ENCODE assay signal across 13 cellular contexts in genomic region chr1:192552619-192553225, GRCh38. TPM values are rescaled to one million over a fixed set of nuclear protein-coding genes. Genes with fewer than 3 reads are reported as not detected.
DNase-seq lines count a peak whose midpoint lies in the region; ATAC-seq, FAIRE-seq and TF ChIP-seq lines count a peak whose summit lies in the region.
"Had no signal": no experiment of that assay in that cellular context is flagged by ENCODE, and none has a peak within 500 bp of the region (broad histone marks: within the 10 kb centered on the region; RNA-seq: fewer than 3 reads in every experiment).

No MANE protein-coding gene starts in this region.

- peak overlapping the region; percentile 63 to 92; a peak in 3 of 4 replicates for H3K27ac ChIP-seq in SK-N-SH (ENCODE audit: low read depth in 2 of 2, low read length in 1 of 2)
- H3K27ac ChIP-seq: 22Rv1 had no signal

- no peaks in the 10 kb centered on the region for H3K27me3 ChIP-seq in SK-N-SH (ENCODE audit: insufficient read depth)

- peaks cover 6 to 31% of the 10 kb centered on the region in 2 experiments; a peak in 3 of 4 replicates for H3K4me1 ChIP-seq in SK-N-SH (ENCODE audit: control insufficient read depth in 1 of 2, insufficient read depth in 2 of 2, low read depth in 1 of 2, low read length in 1 of 2)

- peaks cover 5% of the 10 kb centered on the region for H3K27me3 Mint-ChIP-seq in memory B cell
- H3K27me3 Mint-ChIP-seq in stimulated activated naive CD8-positive, alpha-beta T cell treated with anti-CD3 and anti-CD28 coated beads, Interleukin-15, amount 100 ng/mL, for 72 hours, result no peaks in the 10 kb centered on the region
- H3K27me3 Mint-ChIP-seq: activated T-cell treated with anti-CD3 and anti-CD28 coated beads, Interleukin-2, amount 50 U/mL, for 24 hours had no signal

- no peak overlapping the region for H3K4me3 ChIP-seq in SK-N-SH (ENCODE audit: low read depth in 2 of 2, low read length in 1 of 2)

- no peak for FAIRE-seq in HTR-8/SVneo (lab: Jason Lieb, UNC)
- FAIRE-seq: RCC 7860 had no signal

- no peak overlapping the region for H3K4me3 Mint-ChIP-seq in memory B cell
- H3K4me3 Mint-ChIP-seq in stimulated activated naive CD8-positive, alpha-beta T cell treated with anti-CD3 and anti-CD28 coated beads, Interleukin-15, amount 100 ng/mL, for 72 hours, result no peak overlapping the region
- H3K4me3 Mint-ChIP-seq: activated T-cell treated with anti-CD3 and anti-CD28 coated beads, Interleukin-2, amount 50 U/mL, for 24 hours; mesothelial cell of epicardium had no signal

- H3K9ac ChIP-seq in SK-N-SH, result no peak overlapping the region

- no peaks in the 10 kb centered on the region for H3K4me1 Mint-ChIP-seq in memory B cell
- peaks cover 38% of the 10 kb centered on the region for H3K4me1 Mint-ChIP-seq in stimulated activated naive CD8-positive, alpha-beta T cell treated with anti-CD3 and anti-CD28 coated beads, Interleukin-15, amount 100 ng/mL, for 72 hours

- no peak overlapping the region for H2AFZ ChIP-seq in SK-N-SH (ENCODE audit: low read depth)

- peaks cover 48% of the 10 kb centered on the region for H3F3A ChIP-seq in SK-N-SH (replicated peaks; ENCODE audit: insufficient read depth)

- no peaks in the 10 kb centered on the region for H3K36me3 Mint-ChIP-seq in memory B cell
- H3K36me3 Mint-ChIP-seq: mesothelial cell of epicardium had no signal

- DNase-seq in SK-N-SH (no peak), memory B cell (ENCODE audit: low spot score in 2 of 2) (no peak), HTR-8/SVneo (ENCODE audit: insufficient read length, low spot score) (no peak), NK-92 (lab: John Stamatoyannopoulos, UW; ENCODE audit: unreplicated experiment) (no peak)
- no peak for DNase-seq in stimulated activated naive CD8-positive, alpha-beta T cell treated with anti-CD3 and anti-CD28 coated beads, Interleukin-15, amount 100 ng/mL, for 72 hours
- DNase-seq: activated T-cell treated with anti-CD3 and anti-CD28 coated beads, Interleukin-2, amount 50 U/mL, for 24 hours; T1000 had no signal

- no peaks in the 10 kb centered on the region for H3K9me3 Mint-ChIP-seq in memory B cell
- H3K9me3 Mint-ChIP-seq in stimulated activated naive CD8-positive, alpha-beta T cell treated with anti-CD3 and anti-CD28 coated beads, Interleukin-15, amount 100 ng/mL, for 72 hours, result no peaks in the 10 kb centered on the region
- H3K9me3 Mint-ChIP-seq: activated T-cell treated with anti-CD3 and anti-CD28 coated beads, Interleukin-2, amount 50 U/mL, for 24 hours had no signal

- WGBS in SK-N-SH (ENCODE audit: low lambda C conversion rate), result 72% methylated on average over 6 of the region's 6 CpGs

- peaks cover 7% of the 10 kb centered on the region for H3K79me2 ChIP-seq in SK-N-SH (ENCODE audit: insufficient read depth)

- TF ChIP-seq CTCF in SK-N-SH (IDR thresholded peaks at IDR 0.05), result no peak

- ATAC-seq in SK-N-SH treated with all-trans-retinoic acid at 6 μM for 48 hours (no peak), GM21390 (IDR thresholded peaks at IDR 0.05; ENCODE audit: unreplicated experiment) (peak; percentile 23), HG03565 (IDR thresholded peaks at IDR 0.05; ENCODE audit: unreplicated experiment) (peak; percentile 22), memory B cell (ENCODE audit: low read depth) (peak; percentile 34)
- ATAC-seq in stimulated activated naive CD8-positive, alpha-beta T cell treated with anti-CD3 and anti-CD28 coated beads, Interleukin-15, amount 100 ng/mL, for 72 hours, result no peak

- no peaks in the 10 kb centered on the region for H3K9me2 ChIP-seq in SK-N-SH

- TF ChIP-seq EP300 in SK-N-SH (IDR thresholded peaks at IDR 0.05; ENCODE audit: borderline replicate concordance in 1 of 2, low read depth in 1 of 2, low read length in 1 of 2), result no peak

- H3K4me2 ChIP-seq in SK-N-SH, result no peak overlapping the region

- no peaks in the 10 kb centered on the region for H3K9me3 ChIP-seq in SK-N-SH

- CTCF ChIA-PET in SK-N-SH (lab: Yijun Ruan, JAX), result interaction anchor here (0.6 kb wide), 1 partner anchor 42 kb away, joined by 3 read pairs; no protein-coding TSS in a partner anchor

- H3K36me3 ChIP-seq in SK-N-SH (replicated peaks in 1 of 2; ENCODE audit: control insufficient read depth in 1 of 2, insufficient read depth in 2 of 2, low read length in 1 of 2), result peaks cover 0 to 3% of the 10 kb centered on the region in 2 experiments

- no peak for TF ChIP-seq RAD21 in SK-N-SH (IDR thresholded peaks at IDR 0.05; ENCODE audit: low read length)

- no peak overlapping the region for H3K27ac Mint-ChIP-seq in memory B cell
- H3K27ac Mint-ChIP-seq in stimulated activated naive CD8-positive, alpha-beta T cell treated with anti-CD3 and anti-CD28 coated beads, Interleukin-15, amount 100 ng/mL, for 72 hours, result no peak overlapping the region
- H3K27ac Mint-ChIP-seq: activated T-cell treated with anti-CD3 and anti-CD28 coated beads, Interleukin-2, amount 50 U/mL, for 24 hours; mesothelial cell of epicardium had no signal

- POLR2A ChIA-PET in SK-N-SH (lab: Yijun Ruan, JAX), result no interaction called here

- no peaks in the 10 kb centered on the region for H4K20me1 ChIP-seq in SK-N-SH (ENCODE audit: insufficient read depth)

TF ChIP-seq in SK-N-SH, 30 proteins besides CTCF, POLR2A, EP300 and RAD21:
- peak; percentile 10; the same call in 1 of the 2 replicates for TF ChIP-seq PBX3 (IDR thresholded peaks at IDR 0.05)
- no peak for TF ChIP-seq SIN3A (IDR thresholded peaks at IDR 0.05; ENCODE audit: borderline replicate concordance, low read depth, low read length)

TF ChIP-seq in SK-N-SH treated with all-trans-retinoic acid at 6 μM for 48 hours, 23 proteins besides CTCF, POLR2A, EP300 and RAD21:
- no peak for TF ChIP-seq RARB (CRISPR knock-in tag; IDR thresholded peaks at IDR 0.05)
- TF ChIP-seq TSHZ2 (CRISPR knock-in tag; IDR thresholded peaks at IDR 0.05), result no peak
- no peak for TF ChIP-seq GLIS3 (CRISPR knock-in tag; IDR thresholded peaks at IDR 0.05)
- TF ChIP-seq POU6F1 (CRISPR knock-in tag; IDR thresholded peaks at IDR 0.05; ENCODE audit: borderline replicate concordance, low read depth), result no peak
- no peak for TF ChIP-seq TOX (CRISPR knock-in tag; IDR thresholded peaks at IDR 0.05; ENCODE audit: borderline replicate concordance)
- TF ChIP-seq ZFP3 (CRISPR knock-in tag; IDR thresholded peaks at IDR 0.05), result no peak
- no peak for TF ChIP-seq ARNTL (CRISPR knock-in tag; IDR thresholded peaks at IDR 0.05; ENCODE audit: borderline replicate concordance, low read depth)
- no peak for TF ChIP-seq ZC3H10 (CRISPR knock-in tag; IDR thresholded peaks at IDR 0.05)
- no peak for TF ChIP-seq ZNF8 (CRISPR knock-in tag; IDR thresholded peaks at IDR 0.05)
- no peak for TF ChIP-seq ZNF70 (CRISPR knock-in tag; IDR thresholded peaks at IDR 0.05)
- no peak for TF ChIP-seq ISL1 (CRISPR knock-in tag; IDR thresholded peaks at IDR 0.05)
- no peak for TF ChIP-seq ZFP30 (CRISPR knock-in tag; IDR thresholded peaks at IDR 0.05)

RNA-seq across cellular contexts. Expression of gene RGS1, which starts 22.9 kb away (rescaled TPM):
- 0.05 and 0.12 TPM in 2 replicates for polyA plus RNA-seq in SK-N-SH (2012; rRNA removed)
- 0.07 and 0.18 TPM in 2 replicates for polyA plus RNA-seq in SK-N-SH (2012; cell fraction: cytosol; rRNA removed)
- polyA plus RNA-seq in SK-N-SH (2012; cell fraction: nucleus; rRNA removed), result 0.11 and 0.24 TPM in 2 replicates

Comparison
In these comparisons a context has a peak if more than half of its experiments do, and no peak if none do; other contexts are left out.
1. ATAC-seq: peak in GM21390 (single experiment), HG03565 (single experiment) and memory B cell (single experiment); none in SK-N-SH treated with all-trans-retinoic acid at 6 μM for 48 hours (single experiment) and stimulated activated naive CD8-positive, alpha-beta T cell treated with anti-CD3 and anti-CD28 coated beads, Interleukin-15, amount 100 ng/mL, for 72 hours (single experiment).